Comparison of ENCODE assay signal across 8 cellular contexts in the genomic region with DNA sequence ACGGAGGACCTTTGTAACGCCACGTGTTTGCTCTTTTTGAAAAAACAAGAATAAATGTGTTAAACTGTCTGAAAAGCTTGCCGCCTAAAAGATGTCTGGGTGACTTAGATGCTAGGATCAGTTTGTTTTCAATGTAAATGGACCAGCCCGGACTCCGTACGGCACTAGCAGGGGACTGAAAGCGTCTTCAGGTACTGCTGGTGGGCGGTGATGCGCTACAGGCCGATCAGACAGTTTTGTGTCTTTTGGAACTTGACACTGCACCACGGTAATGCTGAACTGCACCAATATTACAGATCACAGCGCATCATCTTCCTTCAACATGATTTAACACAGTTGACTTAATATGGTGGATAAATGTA. TPM values are rescaled to one million over a fixed set of nuclear protein-coding genes. Genes with fewer than 3 reads are reported as not detected.
DNase-seq lines count a peak whose midpoint lies in the region; ATAC-seq and TF ChIP-seq lines count a peak whose summit lies in the region.

No MANE protein-coding gene starts in this region.

- DNase-seq in SW480 (ENCODE audit: low spot score) (peak; percentile 43), colonic mucosa (no peak), lower lobe of right lung (no peak), A172 (ENCODE audit: low spot score) (no peak)
- DNase-seq in stimulated activated naive CD4-positive, alpha-beta T cell treated with Interleukin-2 at 50 U/mL for 16 hours (lab: John Stamatoyannopoulos, UW), result peak; percentile 45

- peak; percentile 15 for ATAC-seq in HG03135 (IDR thresholded peaks at IDR 0.05; ENCODE audit: unreplicated experiment)
- peak; percentile 1 to 6 for ATAC-seq in lower lobe of right lung
- no peak for ATAC-seq in HG03280 (IDR thresholded peaks at IDR 0.05; ENCODE audit: unreplicated experiment)

- H3K4me1 ChIP-seq in ES-I3 (ENCODE audit: insufficient read depth, low read length) (peaks cover 5% of the 10 kb centered on the region; the same call in 1 of the 2 replicates), colonic mucosa (no peaks in the 10 kb centered on the region), lower lobe of right lung (peaks cover 31% of the 10 kb centered on the region)

- intact Hi-C loops in colonic mucosa (cut with DNase I) (no loop called here), lower lobe of right lung (cut with DNase I) (no loop called here)

- H3K27ac ChIP-seq in colonic mucosa (peak overlapping the region; percentile 94), lower lobe of right lung (peak overlapping the region; percentile 95)

- peak overlapping the region; percentile 89 for H3K4me3 ChIP-seq in colonic mucosa
- peak overlapping the region; percentile 96 for H3K4me3 ChIP-seq in lower lobe of right lung

- H3K9ac ChIP-seq in ES-I3 (ENCODE audit: low read depth, low read length) (peak overlapping the region; percentile 95), colonic mucosa (ENCODE audit: low read depth in 2 of 2, low read length in 2 of 2) (peak overlapping the region; percentile 87 to 96)

- H3K36me3 ChIP-seq in ES-I3 (ENCODE audit: insufficient read depth, low read length) (peaks cover 5% of the 10 kb centered on the region), colonic mucosa (no peaks in the 10 kb centered on the region), lower lobe of right lung (peaks cover 2% of the 10 kb centered on the region)

- H3K9me3 ChIP-seq in ES-I3 (ENCODE audit: control insufficient read depth, insufficient read depth, low read length) (no peaks in the 10 kb centered on the region), colonic mucosa (no peaks in the 10 kb centered on the region), lower lobe of right lung (no peaks in the 10 kb centered on the region)

- H3K27me3 ChIP-seq in colonic mucosa (no peaks in the 10 kb centered on the region), lower lobe of right lung (ENCODE audit: low read depth) (no peaks in the 10 kb centered on the region)

- TF ChIP-seq CTCF in colonic mucosa (IDR thresholded peaks at IDR 0.05), result no peak
- no peak for TF ChIP-seq CTCF in lower lobe of right lung (IDR thresholded peaks at IDR 0.05)

RNA-seq across cellular contexts. Expression of gene MBTPS1, which starts 0.7 kb away (rescaled TPM):
- total RNA-seq in colonic mucosa (10 to 100 TPM; 69.6 to 80.7 TPM), lower lobe of right lung (94.7 TPM)
- total RNA-seq in A172 (2014; rRNA removed; shearing (Covaris generic)), result 74.5 and 86.0 TPM in 2 replicates

RNA-seq across cellular contexts. Expression of gene HSDL1, which starts 27.5 kb away (rescaled TPM):
- total RNA-seq in colonic mucosa, result 10 to 100 TPM; 10.7 to 12.9 TPM
- total RNA-seq in lower lobe of right lung, result 22.5 TPM
- 45.8 and 56.5 TPM in 2 replicates for total RNA-seq in A172 (2014; rRNA removed; shearing (Covaris generic))

RNA-seq across cellular contexts. Expression of gene DNAAF1, which starts 27.6 kb away (rescaled TPM):
- total RNA-seq in colonic mucosa, result under 1 TPM in 1 of 2 donors, not detected in 1; 0.20 TPM
- 18.8 TPM for total RNA-seq in lower lobe of right lung
- total RNA-seq in A172 (2014; rRNA removed; shearing (Covaris generic)), result 0.41 and 0.88 TPM in 2 replicates

Comparison
In these comparisons a context has a peak if more than half of its experiments do, and no peak if none do; other contexts are left out.
1. DNase-seq: peak in SW480 (single experiment) and stimulated activated naive CD4-positive, alpha-beta T cell treated with Interleukin-2 at 50 U/mL for 16 hours (single experiment); none in colonic mucosa (single experiment), lower lobe of right lung (single experiment) and A172 (single experiment).
2. RNA of gene DNAAF1, which starts 27.6 kb away (total RNA-seq): 18.8 TPM in lower lobe of right lung (single experiment); 0.41 to 0.88 TPM in A172 and 0.20 TPM in colonic mucosa; every median in the first group is over 10 times any median in the second.